ENCODE assay signal across 34 cellular contexts in genomic region chr20:1579488-1579887, GRCh38. TPM values are rescaled to one million over a fixed set of nuclear protein-coding genes. Genes with fewer than 3 reads are reported as not detected.
"Had no signal": no experiment of that assay in that cellular context is flagged by ENCODE, and none has a peak within 500 bp of the region (broad histone marks: within the 10 kb centered on the region; RNA-seq: fewer than 3 reads in every experiment).

No MANE protein-coding gene starts in this region.

- H3K4me1 ChIP-seq: esophagus squamous epithelium, parathyroid adenoma, tibial artery had no signal

- DNase-seq: dermis blood vessel endothelial cell; effector memory CD4-positive, alpha-beta T cell; erythroblast; esophagus squamous epithelium; foreskin melanocyte; glutamatergic neuron; heart right ventricle; hypothalamus; immature natural killer cell; kidney glomerular epithelial cell; mesenchymal stem cell; mucosa of descending colon; naive B cell; stimulated activated CD4-positive, alpha-beta T cell treated with anti-CD3 and anti-CD28 coated beads, Interleukin-12 subunit alpha, Interleukin-12 subunit beta, amount 100 ng/mL, for 4 hours; stimulated activated CD4-positive, alpha-beta T cell treated with anti-CD3 and anti-CD28 coated beads, Interleukin-1b, Interleukin-23, amount 100 ng/mL, for 48 hours; stimulated activated CD4-positive, alpha-beta T cell treated with anti-CD3 and anti-CD28 coated beads, Interleukin-4, amount 100 ng/mL, for 1 hour; stimulated activated CD8-positive, alpha-beta memory T cell treated with anti-CD3 and anti-CD28 coated beads, Interleukin-4, amount 100 ng/mL, for 48 hours; stimulated activated naive CD4-positive, alpha-beta T cell; stimulated activated naive CD8-positive, alpha-beta T cell treated with anti-CD3 and anti-CD28 coated beads, Interleukin-15, amount 100 ng/mL, for 72 hours; tibial artery had no signal

- H3K9me3 ChIP-seq: esophagus squamous epithelium, heart right ventricle, mucosa of descending colon, tibial artery had no signal

- H2AFZ ChIP-seq: parathyroid adenoma had no signal

- H3K27me3 ChIP-seq: esophagus squamous epithelium, heart right ventricle, tibial artery had no signal

- H3K4me2 ChIP-seq: smooth muscle cell had no signal

- H3K79me2 ChIP-seq: parathyroid adenoma had no signal

- H3K36me3 ChIP-seq: esophagus squamous epithelium, tibial artery had no signal

- H3K4me3 ChIP-seq: coronary artery, esophagus squamous epithelium, heart right ventricle, lung, mucosa of descending colon, smooth muscle cell, tibial artery had no signal

- ATAC-seq: heart right ventricle; left lobe of liver; mucosa of descending colon; natural killer cell treated with Interleukin-12 subunit alpha and Interleukin-12 subunit beta and Interleukin-15 and Interleukin-18, amount 100 ng/mL, for 72 hours; sciatic nerve; stimulated activated naive CD8-positive, alpha-beta T cell treated with anti-CD3 and anti-CD28 coated beads, Interleukin-15, amount 100 ng/mL, for 72 hours had no signal

- H3K27ac ChIP-seq: coronary artery, esophagus squamous epithelium, heart right ventricle, parathyroid adenoma, tibial artery had no signal

RNA-seq across cellular contexts. Expression of gene SIRPD, which starts 22.0 kb away (rescaled TPM):
- total RNA-seq: dermis blood vessel endothelial cell; esophagus squamous epithelium; left lobe of liver; mesothelial cell of epicardium; mucosa of descending colon; natural killer cell treated with Interleukin-12 subunit alpha and Interleukin-12 subunit beta and Interleukin-15 and Interleukin-18, amount 100 ng/mL, for 72 hours; neural crest cell; osteoblast; progenitor cell of endocrine pancreas; sciatic nerve; smooth muscle cell; temporal lobe; urinary bladder had no signal
- polyA plus RNA-seq: liver, smooth muscle cell had no signal

RNA-seq across cellular contexts. Expression of gene SIRPB1, which starts 40.3 kb away (rescaled TPM):
- total RNA-seq: temporal lobe had no signal
